ENCODE assay signal across 8 cellular contexts in genomic region chr6:108622601-108623335, GRCh38.
DNase-seq lines count a peak whose midpoint lies in the region; ATAC-seq, FAIRE-seq and TF ChIP-seq lines count a peak whose summit lies in the region.

No MANE protein-coding gene starts in this region.

- DNase-seq in HTR-8/SVneo (ENCODE audit: insufficient read length, low spot score) (peak; percentile 5), ascending aorta (ENCODE audit: low spot score in 2 of 2) (peak; percentile 40 to 87), kidney epithelial cell (ENCODE audit: low read depth) (peak; percentile 63), frontal cortex (ENCODE audit: low spot score in 2 of 2) (no peak), COLO829 (ENCODE audit: low spot score) (no peak)

- intact Hi-C loops in ascending aorta (cut with DNase I), result no loop called here

- FAIRE-seq in HTR-8/SVneo (lab: Jason Lieb, UNC) (no peak), frontal cortex (lab: Jason Lieb, UNC) (no peak)

- TF ChIP-seq CTCF in ascending aorta (IDR thresholded peaks at IDR 0.05) (peak in 1 of 3 experiments; percentile 16), kidney epithelial cell (IDR thresholded peaks at IDR 0.05; ENCODE audit: insufficient read depth, low read length, poor library complexity, severe bottlenecking) (no peak)

- ATAC-seq in GM18498 (IDR thresholded peaks at IDR 0.05; ENCODE audit: unreplicated experiment), result no peak
- no peak for ATAC-seq in HG03139 (IDR thresholded peaks at IDR 0.05; ENCODE audit: unreplicated experiment)

- peak overlapping the region in 1 of 5 donors; percentile 38 for H3K9ac ChIP-seq in subcutaneous abdominal adipose tissue (ENCODE audit: low read length in 5 of 5)

- H3K4me3 ChIP-seq in ascending aorta, result peak overlapping the region; percentile 1 to 24
- no peak overlapping the region for H3K4me3 ChIP-seq in kidney epithelial cell (ENCODE audit: low read depth, low read length)
- H3K4me3 ChIP-seq in subcutaneous abdominal adipose tissue (ENCODE audit: low read depth in 1 of 5, low read length in 5 of 5), result no peak overlapping the region

- H3K27ac ChIP-seq in ascending aorta, result peak overlapping the region; percentile 55 to 62
- H3K27ac ChIP-seq in subcutaneous abdominal adipose tissue (ENCODE audit: low read depth, low read length), result peak overlapping the region; percentile 63

- peaks cover 27 to 70% of the 10 kb centered on the region in 2 donors for H3K4me1 ChIP-seq in ascending aorta
- peaks cover 6 to 61% (median 60%) of the 10 kb centered on the region in 5 donors for H3K4me1 ChIP-seq in subcutaneous abdominal adipose tissue (ENCODE audit: control insufficient read depth in 5 of 5, insufficient read depth in 5 of 5, low read length in 5 of 5)

- H3K9me3 ChIP-seq in ascending aorta (no peaks in the 10 kb centered on the region), subcutaneous abdominal adipose tissue (ENCODE audit: control insufficient read depth in 5 of 5, low read length in 5 of 5) (no peaks in the 10 kb centered on the region)

- H3K36me3 ChIP-seq in ascending aorta (no peaks in the 10 kb centered on the region), kidney epithelial cell (ENCODE audit: control insufficient read depth, insufficient read depth, low read length) (no peaks in the 10 kb centered on the region), subcutaneous abdominal adipose tissue (ENCODE audit: control insufficient read depth in 5 of 5, insufficient read depth in 5 of 5, low read length in 5 of 5) (no peaks in the 10 kb centered on the region)

- no peaks in the 10 kb centered on the region for H3K27me3 ChIP-seq in ascending aorta
- H3K27me3 ChIP-seq in kidney epithelial cell (ENCODE audit: control insufficient read depth, insufficient read depth, low read length), result no peaks in the 10 kb centered on the region
- no peaks in the 10 kb centered on the region for H3K27me3 ChIP-seq in subcutaneous abdominal adipose tissue (ENCODE audit: control insufficient read depth in 5 of 5, insufficient read depth in 4 of 5, low read length in 5 of 5)

Comparison
In these comparisons a context has a peak if more than half of its experiments do, and no peak if none do; other contexts are left out.
1. DNase-seq: peak in HTR-8/SVneo (single experiment), ascending aorta (2 of 2) and kidney epithelial cell (single experiment); none in frontal cortex (0 of 2) and COLO829 (single experiment).
2. H3K4me3 ChIP-seq: peak in ascending aorta (2 of 2); none in kidney epithelial cell (single experiment) and subcutaneous abdominal adipose tissue (0 of 5).